In the genomic region with DNA sequence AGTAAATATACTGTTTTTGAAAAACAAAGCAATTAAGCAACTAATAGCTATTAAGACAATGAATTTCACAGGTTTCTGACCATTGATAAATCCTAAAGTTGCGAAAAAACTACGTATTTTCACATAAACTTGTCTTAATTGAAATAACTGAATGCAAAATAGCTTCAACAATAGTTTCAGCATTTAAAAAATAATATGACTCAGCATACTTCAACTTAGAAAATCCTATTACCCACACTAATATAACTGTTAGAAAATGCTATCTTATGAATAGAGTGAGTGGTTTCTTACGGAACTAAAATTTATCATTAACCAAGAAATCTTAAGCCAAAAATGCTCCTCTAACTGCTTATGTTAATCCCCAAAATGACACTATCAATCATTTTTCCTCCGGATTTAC, we compare ENCODE assay signal across 16 cellular contexts.
"Had no signal": no experiment of that assay in that cellular context is flagged by ENCODE, and none has a peak within 500 bp of the region (broad histone marks: within the 10 kb centered on the region; RNA-seq: fewer than 3 reads in every experiment).

No MANE protein-coding gene starts in this region.

- DNase-seq: dorsolateral prefrontal cortex; effector CD4-positive, alpha-beta T cell; hypothalamus; kidney; mesendoderm; naive thymus-derived CD8-positive, alpha-beta T cell; nephron progenitor cell; nucleus accumbens; right cardiac atrium; sigmoid colon; stimulated activated naive B cell treated with anti-CD40 and anti-IgM and Interleukin-4, amounts not matched to agents 10 μg/mL and 1 μg/mL and 100 μg/mL, for 72 hours; upper lobe of left lung had no signal

- ATAC-seq: left lobe of liver; naive thymus-derived CD8-positive, alpha-beta T cell; right cardiac atrium; stimulated activated naive B cell treated with anti-CD40 and anti-IgM and Interleukin-4, amounts not matched to agents 10 μg/mL and 1 μg/mL and 100 μg/mL, for 72 hours had no signal

- H3K4me1 ChIP-seq: prostate gland, sigmoid colon, tibial nerve, upper lobe of left lung had no signal

- H3K36me3 ChIP-seq: prostate gland, sigmoid colon, thoracic aorta had no signal

- H3K9me3 ChIP-seq: prostate gland, sigmoid colon, thoracic aorta, tibial nerve, upper lobe of left lung had no signal

- H3K27me3 ChIP-seq: dorsolateral prefrontal cortex, sigmoid colon, tibial nerve, upper lobe of left lung had no signal

- H3K4me3 ChIP-seq: dorsolateral prefrontal cortex, prostate gland, sigmoid colon, thoracic aorta, tibial nerve, upper lobe of left lung had no signal

- H3K27ac ChIP-seq: dorsolateral prefrontal cortex, prostate gland, sigmoid colon, thoracic aorta, tibial nerve, upper lobe of left lung had no signal
